Comparison of ENCODE assay signal across 21 cellular contexts in the genomic region with DNA sequence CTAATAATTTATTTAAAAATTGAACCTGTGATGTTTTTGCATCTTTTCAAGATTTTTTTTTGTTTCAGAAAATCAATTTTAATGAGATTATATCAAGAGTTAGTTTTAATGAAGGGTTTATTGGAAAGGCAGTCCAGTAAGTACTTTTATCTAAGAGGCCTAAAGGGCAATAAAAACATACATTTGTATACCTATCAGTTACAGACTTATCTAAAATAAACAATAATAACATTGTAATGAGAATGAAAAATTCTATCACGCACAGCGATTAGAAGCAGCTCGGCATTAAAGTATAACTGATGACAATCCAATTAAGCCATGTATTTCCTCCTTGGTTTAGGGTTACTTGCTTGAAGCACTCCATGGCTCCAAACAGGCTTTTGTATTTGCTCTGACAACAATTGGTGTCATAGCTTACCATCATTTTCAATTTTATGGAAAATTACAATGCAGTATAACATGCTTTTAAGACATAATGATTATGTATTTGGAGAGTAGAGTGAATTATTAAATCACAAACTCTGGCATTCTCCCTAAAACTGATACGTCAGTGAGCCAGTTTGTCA.
"Had no signal": no experiment of that assay in that cellular context is flagged by ENCODE, and none has a peak within 500 bp of the region (broad histone marks: within the 10 kb centered on the region; RNA-seq: fewer than 3 reads in every experiment).

No MANE protein-coding gene starts in this region.

- H3K27me3 Mint-ChIP-seq: activated CD4-positive, alpha-beta T cell treated with anti-CD3 and anti-CD28 coated beads, Interleukin-2, amount 10 ng/mL, durations not matched to agents 24 days and 14 days; activated CD8-positive, alpha-beta T cell treated with anti-CD3 and anti-CD28 coated beads for 36 hours; activated naive CD8-positive, alpha-beta T cell treated with anti-CD3 and anti-CD28 coated beads for 36 hours; activated T-helper 17 cell treated with anti-CD3 and anti-CD28 coated beads, Interleukin-2, amount 50 U/mL, for 72 hours; dendritic cell treated with granulocyte-macrophage colony-stimulating factor and Interleukin-4, amounts not matched to agents 40 ng/mL and 50 ng/mL, for 4 days; natural killer cell treated with Interleukin-12 subunit alpha and Interleukin-12 subunit beta and Interleukin-15 and Interleukin-18, amount 100 ng/mL, for 72 hours; stimulated activated memory B cell treated with anti-CD40 and anti-IgM and Interleukin-4, amounts not matched to agents 10 μg/mL and 1 μg/mL and 100 μg/mL, for 72 hours; type B pancreatic cell had no signal

- H3K36me3 ChIP-seq: esophagus muscularis mucosa, gastroesophageal sphincter, heart left ventricle, left lung, neutrophil had no signal

- H3K4me1 Mint-ChIP-seq: activated CD4-positive, alpha-beta T cell treated with anti-CD3 and anti-CD28 coated beads, Interleukin-2, amount 10 ng/mL, durations not matched to agents 24 days and 14 days; activated naive CD8-positive, alpha-beta T cell treated with anti-CD3 and anti-CD28 coated beads for 36 hours; activated T-helper 17 cell treated with anti-CD3 and anti-CD28 coated beads, Interleukin-2, amount 50 U/mL, for 72 hours; stimulated activated memory B cell treated with anti-CD40 and anti-IgM and Interleukin-4, amounts not matched to agents 10 μg/mL and 1 μg/mL and 100 μg/mL, for 72 hours had no signal

- H3K4me3 ChIP-seq: esophagus muscularis mucosa, gastroesophageal sphincter, heart left ventricle, left lung, testis had no signal

- H3K27me3 ChIP-seq: esophagus muscularis mucosa, gastroesophageal sphincter, heart left ventricle, left lung, neutrophil, testis had no signal

- H3K27ac ChIP-seq: esophagus muscularis mucosa, gastroesophageal sphincter, heart left ventricle, left lung, neutrophil, testis had no signal

- DNase-seq: activated CD4-positive, alpha-beta T cell treated with anti-CD3 and anti-CD28 coated beads, Interleukin-2, amount 10 ng/mL, durations not matched to agents 24 days and 14 days; activated CD8-positive, alpha-beta T cell treated with anti-CD3 and anti-CD28 coated beads for 36 hours; activated naive CD4-positive, alpha-beta T cell; activated naive CD8-positive, alpha-beta T cell treated with anti-CD3 and anti-CD28 coated beads for 36 hours; activated T-cell treated with anti-CD3 and anti-CD28 coated beads, Interleukin-2, amount 50 U/mL, for 1 hour; amniotic stem cell; effector CD8-positive, alpha-beta T cell; heart left ventricle; kidney; left lung; stimulated activated CD4-positive, alpha-beta T cell treated with anti-CD3 and anti-CD28 coated beads, Interleukin-4, amount 100 ng/mL, for 4 hours; testis had no signal

- H3K4me1 ChIP-seq: esophagus muscularis mucosa, gastroesophageal sphincter, heart left ventricle, left lung, testis had no signal

- H3K9me3 ChIP-seq: neutrophil, testis had no signal

- H3K27ac Mint-ChIP-seq: activated CD4-positive, alpha-beta T cell treated with anti-CD3 and anti-CD28 coated beads, Interleukin-2, amount 10 ng/mL, durations not matched to agents 24 days and 14 days; activated CD8-positive, alpha-beta T cell treated with anti-CD3 and anti-CD28 coated beads for 36 hours; activated naive CD8-positive, alpha-beta T cell treated with anti-CD3 and anti-CD28 coated beads for 36 hours; activated T-helper 17 cell treated with anti-CD3 and anti-CD28 coated beads, Interleukin-2, amount 50 U/mL, for 72 hours; dendritic cell treated with granulocyte-macrophage colony-stimulating factor and Interleukin-4, amounts not matched to agents 40 ng/mL and 50 ng/mL, for 4 days; mesothelial cell of epicardium; natural killer cell treated with Interleukin-12 subunit alpha and Interleukin-12 subunit beta and Interleukin-15 and Interleukin-18, amount 100 ng/mL, for 72 hours; stimulated activated memory B cell treated with anti-CD40 and anti-IgM and Interleukin-4, amounts not matched to agents 10 μg/mL and 1 μg/mL and 100 μg/mL, for 72 hours; type B pancreatic cell had no signal

- H3K4me3 Mint-ChIP-seq: activated CD4-positive, alpha-beta T cell treated with anti-CD3 and anti-CD28 coated beads, Interleukin-2, amount 10 ng/mL, durations not matched to agents 24 days and 14 days; activated CD8-positive, alpha-beta T cell treated with anti-CD3 and anti-CD28 coated beads for 36 hours; activated naive CD8-positive, alpha-beta T cell treated with anti-CD3 and anti-CD28 coated beads for 36 hours; activated T-helper 17 cell treated with anti-CD3 and anti-CD28 coated beads, Interleukin-2, amount 50 U/mL, for 72 hours; dendritic cell treated with granulocyte-macrophage colony-stimulating factor and Interleukin-4, amounts not matched to agents 40 ng/mL and 50 ng/mL, for 4 days; mesothelial cell of epicardium; natural killer cell treated with Interleukin-12 subunit alpha and Interleukin-12 subunit beta and Interleukin-15 and Interleukin-18, amount 100 ng/mL, for 72 hours; stimulated activated memory B cell treated with anti-CD40 and anti-IgM and Interleukin-4, amounts not matched to agents 10 μg/mL and 1 μg/mL and 100 μg/mL, for 72 hours; type B pancreatic cell had no signal

- H3K36me3 Mint-ChIP-seq: activated naive CD8-positive, alpha-beta T cell treated with anti-CD3 and anti-CD28 coated beads for 36 hours; mesothelial cell of epicardium; natural killer cell treated with Interleukin-12 subunit alpha and Interleukin-12 subunit beta and Interleukin-15 and Interleukin-18, amount 100 ng/mL, for 72 hours; stimulated activated memory B cell treated with anti-CD40 and anti-IgM and Interleukin-4, amounts not matched to agents 10 μg/mL and 1 μg/mL and 100 μg/mL, for 72 hours; type B pancreatic cell had no signal
